ENCODE assay signal across 1 cellular context in the genomic region with DNA sequence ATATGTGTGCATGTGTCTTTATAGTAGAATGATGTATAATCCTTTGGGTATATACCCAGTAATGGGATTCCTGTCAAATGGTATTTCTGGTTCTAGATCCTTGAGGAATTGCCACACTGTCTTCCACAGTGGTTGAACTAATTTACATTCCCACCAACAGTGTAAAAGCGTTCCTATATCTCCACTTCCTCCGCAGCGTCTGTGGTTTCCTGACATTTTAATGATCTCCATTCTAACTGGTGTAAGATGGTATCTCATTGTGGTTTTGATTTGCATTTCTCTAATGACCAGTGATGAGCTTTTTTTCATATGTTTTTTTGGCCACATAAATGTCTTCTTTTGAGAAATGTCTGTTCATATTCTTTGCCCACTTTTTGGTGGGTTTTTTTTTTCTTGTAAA. TPM values are rescaled to one million over a fixed set of nuclear protein-coding genes. Genes with fewer than 3 reads are reported as not detected.
"Had no signal": no experiment of that assay in that cellular context is flagged by ENCODE, and none has a peak within 500 bp of the region (broad histone marks: within the 10 kb centered on the region; RNA-seq: fewer than 3 reads in every experiment).

No MANE protein-coding gene starts in this region.

RNA-seq across cellular contexts. Expression of a gene that starts 37.2 kb away (rescaled TPM):
- polyA plus RNA-seq: IgD-negative memory B cell had no signal
